In genomic region chr10:122112625-122113160, GRCh38 we compare ENCODE assay signal across 9 cellular contexts.
DNase-seq lines count a peak whose midpoint lies in the region; FAIRE-seq lines count a peak whose summit lies in the region.
"Had no signal": no experiment of that assay in that cellular context is flagged by ENCODE, and none has a peak within 500 bp of the region (broad histone marks: within the 10 kb centered on the region; RNA-seq: fewer than 3 reads in every experiment).

No MANE protein-coding gene starts in this region.

- no peaks in the 10 kb centered on the region for H3K36me3 ChIP-seq in small intestine (ENCODE audit: control insufficient read depth in 2 of 2, insufficient read depth in 2 of 2, low read length in 2 of 2)

- peaks cover 0 to 7% of the 10 kb centered on the region in 2 donors for H3K4me1 ChIP-seq in small intestine (ENCODE audit: control insufficient read depth in 2 of 2, insufficient read depth in 1 of 2, low read depth in 1 of 2, low read length in 1 of 2)

- no peak for FAIRE-seq in small intestine (lab: Jason Lieb, UNC)

- 1 to 3% (median 2%) methylated on average over 56 to 61 of the region's 63 CpGs for WGBS in small intestine, 3 donors

- H3K9me3 ChIP-seq in small intestine (ENCODE audit: control insufficient read depth, low read depth) = no peaks in the 10 kb centered on the region

- no peaks in the 10 kb centered on the region for H3K27me3 ChIP-seq in small intestine (ENCODE audit: control insufficient read depth in 2 of 2, insufficient read depth in 2 of 2, low read length in 2 of 2)

- H3K27ac ChIP-seq in small intestine (ENCODE audit: low read depth in 1 of 2, low read length in 1 of 2) = peak overlapping the region; percentile 92 to 93

- H3K4me3 ChIP-seq in small intestine (ENCODE audit: low read depth in 1 of 2, low read length in 2 of 2) = peak overlapping the region; percentile 63 to 82

- DNase-seq in DMS79 treated with DMSO at 0.1 percent for 48 hours (lab: John Stamatoyannopoulos, UW) (peak; percentile 4), DMS79 (lab: John Stamatoyannopoulos, UW) (no peak), NCI-H446 treated with DMSO at 0.1 percent for 48 hours (lab: John Stamatoyannopoulos, UW) (peak; percentile 4), cerebellar cortex (ENCODE audit: low spot score) (peak; percentile 54), islet precursor cell (peak; percentile 97), small intestine (peak; percentile 89), GDM1 (lab: John Stamatoyannopoulos, UW) (no peak)
- DNase-seq in stimulated activated CD4-positive, alpha-beta T cell treated with anti-CD3 and anti-CD28 coated beads, Interleukin-1b, Interleukin-23, amount 100 ng/mL, for 48 hours = no peak
- DNase-seq: CD4-positive, CD25-positive, alpha-beta regulatory T cell had no signal

Comparison
In these comparisons a context has a peak if more than half of its experiments do, and no peak if none do; other contexts are left out.
1. DNase-seq: peak in DMS79 treated with DMSO at 0.1 percent for 48 hours (single experiment), NCI-H446 treated with DMSO at 0.1 percent for 48 hours (single experiment), cerebellar cortex (single experiment), islet precursor cell (single experiment) and small intestine (single experiment); none in DMS79 (single experiment), stimulated activated CD4-positive, alpha-beta T cell treated with anti-CD3 and anti-CD28 coated beads, Interleukin-1b, Interleukin-23, amount 100 ng/mL, for 48 hours (single experiment) and GDM1 (single experiment).